Comparison of ENCODE assay signal across 1 cellular context in the genomic region with DNA sequence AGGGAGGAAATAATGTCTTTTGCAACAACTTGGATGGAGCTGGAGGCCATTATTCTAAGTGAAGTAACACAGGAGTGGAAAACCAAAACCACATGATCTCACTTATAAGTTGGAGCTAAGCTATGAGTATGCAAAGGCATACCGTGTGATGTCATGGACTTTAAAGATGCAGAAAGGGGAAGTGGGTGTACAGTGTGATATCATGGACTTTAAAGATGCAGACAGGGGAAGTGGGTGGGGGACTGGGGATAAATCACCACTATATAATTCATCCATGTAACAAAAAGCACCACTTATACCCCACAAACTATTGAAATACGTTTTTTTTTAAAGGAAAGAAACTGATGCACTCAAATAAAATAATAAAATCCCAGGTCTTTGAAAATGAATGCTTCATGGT.
TF ChIP-seq lines count a peak whose summit lies in the region.

No MANE protein-coding gene starts in this region.

TF ChIP-seq in K562, 482 proteins besides CTCF, POLR2A, EP300 and RAD21 (continued from another document):
- TF ChIP-seq, protein P1, sequence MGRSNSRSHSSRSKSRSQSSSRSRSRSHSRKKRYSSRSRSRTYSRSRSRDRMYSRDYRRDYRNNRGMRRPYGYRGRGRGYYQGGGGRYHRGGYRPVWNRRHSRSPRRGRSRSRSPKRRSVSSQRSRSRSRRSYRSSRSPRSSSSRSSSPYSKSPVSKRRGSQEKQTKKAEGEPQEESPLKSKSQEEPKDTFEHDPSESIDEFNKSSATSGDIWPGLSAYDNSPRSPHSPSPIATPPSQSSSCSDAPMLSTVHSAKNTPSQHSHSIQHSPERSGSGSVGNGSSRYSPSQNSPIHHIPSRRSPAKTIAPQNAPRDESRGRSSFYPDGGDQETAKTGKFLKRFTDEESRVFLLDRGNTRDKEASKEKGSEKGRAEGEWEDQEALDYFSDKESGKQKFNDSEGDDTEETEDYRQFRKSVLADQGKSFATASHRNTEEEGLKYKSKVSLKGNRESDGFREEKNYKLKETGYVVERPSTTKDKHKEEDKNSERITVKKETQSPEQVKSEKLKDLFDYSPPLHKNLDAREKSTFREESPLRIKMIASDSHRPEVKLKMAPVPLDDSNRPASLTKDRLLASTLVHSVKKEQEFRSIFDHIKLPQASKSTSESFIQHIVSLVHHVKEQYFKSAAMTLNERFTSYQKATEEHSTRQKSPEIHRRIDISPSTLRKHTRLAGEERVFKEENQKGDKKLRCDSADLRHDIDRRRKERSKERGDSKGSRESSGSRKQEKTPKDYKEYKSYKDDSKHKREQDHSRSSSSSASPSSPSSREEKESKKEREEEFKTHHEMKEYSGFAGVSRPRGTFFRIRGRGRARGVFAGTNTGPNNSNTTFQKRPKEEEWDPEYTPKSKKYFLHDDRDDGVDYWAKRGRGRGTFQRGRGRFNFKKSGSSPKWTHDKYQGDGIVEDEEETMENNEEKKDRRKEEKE (IDR thresholded peaks at IDR 0.05; ENCODE audit: borderline replicate concordance in 1 of 2, control insufficient read depth in 1 of 2, low read depth in 2 of 2, low read length in 1 of 2), result no peak
- TF ChIP-seq, protein P2, sequence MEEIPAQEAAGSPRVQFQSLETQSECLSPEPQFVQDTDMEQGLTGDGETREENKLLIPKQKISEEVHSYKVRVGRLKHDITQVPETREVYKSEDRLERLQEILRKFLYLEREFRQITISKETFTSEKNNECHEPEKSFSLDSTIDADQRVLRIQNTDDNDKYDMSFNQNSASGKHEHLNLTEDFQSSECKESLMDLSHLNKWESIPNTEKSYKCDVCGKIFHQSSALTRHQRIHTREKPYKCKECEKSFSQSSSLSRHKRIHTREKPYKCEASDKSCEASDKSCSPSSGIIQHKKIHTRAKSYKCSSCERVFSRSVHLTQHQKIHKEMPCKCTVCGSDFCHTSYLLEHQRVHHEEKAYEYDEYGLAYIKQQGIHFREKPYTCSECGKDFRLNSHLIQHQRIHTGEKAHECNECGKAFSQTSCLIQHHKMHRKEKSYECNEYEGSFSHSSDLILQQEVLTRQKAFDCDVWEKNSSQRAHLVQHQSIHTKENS (CRISPR knock-in tag; IDR thresholded peaks at IDR 0.05), result no peak
- TF ChIP-seq HDAC2 (IDR thresholded peaks at IDR 0.05) (no peak), ZNF124 (CRISPR knock-in tag; IDR thresholded peaks at IDR 0.05) (no peak), CREM (IDR thresholded peaks at IDR 0.05; ENCODE audit: low read depth) (peak; percentile 96), BHLHE40 (IDR thresholded peaks at IDR 0.05; ENCODE audit: low read length) (no peak), ASH1L (IDR thresholded peaks at IDR 0.05; ENCODE audit: borderline replicate concordance, low read depth, partially characterized antibody) (no peak), TARDBP (IDR thresholded peaks at IDR 0.05) (peak; percentile 54; the same call in 1 of the 2 replicates), NCOA2 (IDR thresholded peaks at IDR 0.05; ENCODE audit: partially characterized antibody in 2 of 2) (no peak), ZNF12 (CRISPR knock-in tag; IDR thresholded peaks at IDR 0.05) (no peak), SPI1 (IDR thresholded peaks at IDR 0.05; ENCODE audit: borderline replicate concordance, low read depth, low read length) (peak; percentile 99), ELF1 (tag; IDR thresholded peaks at IDR 0.05) (no peak), RNF219 (CRISPR knock-in tag; IDR thresholded peaks at IDR 0.05) (no peak), HSF4 (CRISPR knock-in tag; IDR thresholded peaks at IDR 0.05; ENCODE audit: borderline replicate concordance) (no peak), NR3C1 (CRISPR knock-in tag; IDR thresholded peaks at IDR 0.05) (no peak), CTBP1 (IDR thresholded peaks at IDR 0.05; ENCODE audit: borderline replicate concordance) (peak; percentile 63; the same call in 1 of the 2 replicates), CREB1 (IDR thresholded peaks at IDR 0.05) (peak; percentile 80), CREB1 (CRISPR knock-in tag; IDR thresholded peaks at IDR 0.05) (peak; percentile 86), ADNP (tag; IDR thresholded peaks at IDR 0.05) (no peak), TFAP4 (CRISPR knock-in tag; IDR thresholded peaks at IDR 0.05; ENCODE audit: borderline replicate concordance) (no peak), ZNF408 (CRISPR knock-in tag; IDR thresholded peaks at IDR 0.05; ENCODE audit: low read depth) (no peak), NFE2 (IDR thresholded peaks at IDR 0.05; ENCODE audit: low read depth) (0 out of 2 replicates have a peak, but pooled peaks have one; percentile 22), NFE2L1 (tag; IDR thresholded peaks at IDR 0.05; ENCODE audit: borderline replicate concordance, low read depth) (no peak), FOXJ2 (tag; IDR thresholded peaks at IDR 0.05) (no peak), TAF9B (IDR thresholded peaks at IDR 0.05; ENCODE audit: partially characterized antibody) (no peak), ZNF589 (CRISPR knock-in tag; IDR thresholded peaks at IDR 0.05; ENCODE audit: low read depth) (no peak), RCOR1 (IDR thresholded peaks at IDR 0.05; ENCODE audit: borderline replicate concordance in 1 of 2, low read depth in 2 of 2, low read length in 2 of 2) (peak in 1 of 2 experiments; percentile 31; a peak in 1 of 4 replicates), CEBPB (tag; IDR thresholded peaks at IDR 0.05) (0 out of 2 replicates have a peak, but pooled peaks have one; percentile 35), TAF15 (IDR thresholded peaks at IDR 0.05; ENCODE audit: low read depth, low read length) (no peak), MITF (IDR thresholded peaks at IDR 0.05) (no peak), MCM7 (IDR thresholded peaks at IDR 0.05) (no peak), BDP1 (IDR thresholded peaks at IDR 0.05; ENCODE audit: insufficient read depth, insufficient read length) (no peak), STAG1 (CRISPR knock-in tag; IDR thresholded peaks at IDR 0.05; ENCODE audit: borderline replicate concordance) (no peak), PML (IDR thresholded peaks at IDR 0.05; ENCODE audit: low read length) (no peak), TFE3 (CRISPR knock-in tag; IDR thresholded peaks at IDR 0.05) (no peak), ZBTB5 (IDR thresholded peaks at IDR 0.05) (no peak)
- TF ChIP-seq, protein P3, sequence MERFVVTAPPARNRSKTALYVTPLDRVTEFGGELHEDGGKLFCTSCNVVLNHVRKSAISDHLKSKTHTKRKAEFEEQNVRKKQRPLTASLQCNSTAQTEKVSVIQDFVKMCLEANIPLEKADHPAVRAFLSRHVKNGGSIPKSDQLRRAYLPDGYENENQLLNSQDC (CRISPR knock-in tag; IDR thresholded peaks at IDR 0.05), result no peak
